ENCODE assay signal across 10 cellular contexts in the genomic region with DNA sequence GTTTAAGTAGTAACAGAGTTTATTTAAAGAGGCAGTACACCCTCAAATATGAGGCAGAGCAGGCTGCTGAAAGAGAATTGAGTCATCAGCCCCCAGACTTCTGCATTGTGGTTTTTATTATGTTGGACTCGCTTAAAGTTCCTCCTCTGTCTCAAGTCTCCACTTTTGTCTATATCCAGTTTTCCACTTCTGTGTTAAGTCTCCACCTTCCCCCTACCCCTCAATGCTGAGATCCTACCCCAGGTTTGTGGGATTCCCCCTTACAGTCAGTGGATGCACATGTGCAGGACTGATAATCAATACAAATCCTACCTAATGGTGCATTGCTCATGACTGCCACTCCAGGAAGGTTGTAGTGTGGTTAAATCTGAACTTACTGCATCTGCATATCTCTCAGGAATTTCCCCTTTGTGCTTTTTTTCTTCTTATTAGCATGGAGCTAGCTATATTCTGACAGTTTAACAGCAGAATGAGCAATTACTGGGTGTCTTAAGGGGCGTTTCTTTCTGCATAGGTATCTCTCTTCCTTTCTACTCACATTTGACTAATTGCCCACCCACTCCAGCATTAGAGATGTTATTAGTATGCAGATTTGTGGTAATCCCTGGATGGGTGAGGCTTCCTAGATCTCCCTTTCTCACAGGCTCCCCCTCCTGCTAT. TPM values are rescaled to one million over a fixed set of nuclear protein-coding genes. Genes with fewer than 3 reads are reported as not detected.
A peak's percentile ranks its signal among the peaks of the same experiment; 100 is the strongest.
DNase-seq lines count a peak whose midpoint lies in the region; ATAC-seq and TF ChIP-seq lines count a peak whose summit lies in the region.
"Had no signal": no experiment of that assay in that cellular context is flagged by ENCODE, and none has a peak within 500 bp of the region (broad histone marks: within the 10 kb centered on the region; RNA-seq: fewer than 3 reads in every experiment).

No MANE protein-coding gene starts in this region.

- in situ Hi-C loops in KBM-7 (cut with MboI; ENCODE audit: low pct_unique_long_range_greater_than_20kb, low sequenced_read_pairs) = no loop called here

- CTCF ChIA-PET in activated CD8-positive, alpha-beta T cell treated with anti-CD3 and anti-CD28 coated beads, Interleukin-2, amount 10 ng/mL, durations not matched to agents 7 days and 5 days (lab: Charles Lee) = interaction anchor here (0.6 to 1.5 kb wide), 2 partner anchors 11 to 122 kb away, joined by 3 to 4 read pairs; a partner anchor contains a TSS

- TF ChIP-seq EP300 in neural cell (conservative IDR thresholded peaks at IDR 0.05; ENCODE audit: poor library complexity, severe bottlenecking) = peak; percentile 60

- no peak overlapping the region for H2AFZ ChIP-seq in neural cell (ENCODE audit: low read depth, low read length)

- H3K4me3 Mint-ChIP-seq in activated CD8-positive, alpha-beta T cell treated with anti-CD3 and anti-CD28 coated beads, Interleukin-2, amount 10 ng/mL, durations not matched to agents 7 days and 5 days = no peak overlapping the region

- peak; percentile 57 for ATAC-seq in GM18502 (IDR thresholded peaks at IDR 0.05; ENCODE audit: poor library complexity, unreplicated experiment)
- peak; percentile 32 for ATAC-seq in activated CD8-positive, alpha-beta T cell treated with anti-CD3 and anti-CD28 coated beads, Interleukin-2, amount 10 ng/mL, durations not matched to agents 7 days and 5 days
- ATAC-seq in HG03045 (IDR thresholded peaks at IDR 0.05; ENCODE audit: unreplicated experiment) = no peak

- H3K9me3 ChIP-seq in neural cell (ENCODE audit: low read length) = no peaks in the 10 kb centered on the region
- H3K9me3 ChIP-seq: thoracic aorta had no signal

- peaks cover 31% of the 10 kb centered on the region for H3K4me1 Mint-ChIP-seq in activated CD8-positive, alpha-beta T cell treated with anti-CD3 and anti-CD28 coated beads, Interleukin-2, amount 10 ng/mL, durations not matched to agents 7 days and 5 days (ENCODE audit: low read depth)

- TF ChIP-seq CTCF in neural cell (IDR thresholded peaks at IDR 0.05; ENCODE audit: poor library complexity, severe bottlenecking) = peak; percentile 36

- no peak overlapping the region for H3K9ac ChIP-seq in neural cell (ENCODE audit: low read length)

- H3K36me3 ChIP-seq in neural cell (ENCODE audit: insufficient read depth, low read length) = no peaks in the 10 kb centered on the region
- H3K36me3 ChIP-seq: thoracic aorta had no signal

- H3K79me2 ChIP-seq in neural cell (replicated peaks; ENCODE audit: insufficient read depth, low read length) = no peaks in the 10 kb centered on the region

- POLR2A ChIA-PET in activated CD8-positive, alpha-beta T cell treated with anti-CD3 and anti-CD28 coated beads, Interleukin-2, amount 10 ng/mL, durations not matched to agents 7 days and 5 days (lab: Charles Lee) = no interaction called here

- no peaks in the 10 kb centered on the region for H4K20me1 ChIP-seq in neural cell (ENCODE audit: insufficient read depth)

- no peak overlapping the region for H3K4me2 ChIP-seq in neural cell (ENCODE audit: low read length)

- peak overlapping the region; percentile 52 for H3K27ac ChIP-seq in neural cell (ENCODE audit: low read length)
- H3K27ac ChIP-seq: thoracic aorta had no signal

- no peak overlapping the region for H3K4me3 ChIP-seq in neural cell (ENCODE audit: low read length)
- H3K4me3 ChIP-seq: thoracic aorta had no signal

- H3K27me3 Mint-ChIP-seq in activated CD8-positive, alpha-beta T cell treated with anti-CD3 and anti-CD28 coated beads, Interleukin-2, amount 10 ng/mL, durations not matched to agents 7 days and 5 days (ENCODE audit: low read depth) = no peaks in the 10 kb centered on the region

- no peak for TF ChIP-seq RAD21 in neural cell (conservative IDR thresholded peaks at IDR 0.05)

- peaks cover 26% of the 10 kb centered on the region for H3K9me3 Mint-ChIP-seq in activated CD8-positive, alpha-beta T cell treated with anti-CD3 and anti-CD28 coated beads, Interleukin-2, amount 10 ng/mL, durations not matched to agents 7 days and 5 days (ENCODE audit: insufficient read depth)

- no peaks in the 10 kb centered on the region for H3F3A ChIP-seq in neural cell (ENCODE audit: insufficient read depth, low read length, poor library complexity, severe bottlenecking)

- H3K36me3 Mint-ChIP-seq in activated CD8-positive, alpha-beta T cell treated with anti-CD3 and anti-CD28 coated beads, Interleukin-2, amount 10 ng/mL, durations not matched to agents 7 days and 5 days (ENCODE audit: low read depth) = peaks cover 15% of the 10 kb centered on the region

- no peaks in the 10 kb centered on the region for H3K27me3 ChIP-seq in neural cell (ENCODE audit: insufficient read depth, low read depth, low read length)

- no peaks in the 10 kb centered on the region for H3K9me2 ChIP-seq in neural cell (ENCODE audit: insufficient read depth, low read length)

- DNase-seq in KBM-7 (peak; percentile 80), NCI-H748 (lab: John Stamatoyannopoulos, UW; ENCODE audit: unreplicated experiment) (no peak)
- no peak for DNase-seq in activated CD8-positive, alpha-beta T cell treated with anti-CD3 and anti-CD28 coated beads, Interleukin-2, amount 10 ng/mL, durations not matched to agents 7 days and 5 days
- no peak for DNase-seq in activated effector memory CD4-positive, alpha-beta T cell treated with anti-CD3 and anti-CD28 coated beads, Interleukin-2, amount 50 U/mL, for 16 hours
- DNase-seq: NCI-H146, T-helper 9 cell had no signal

- H3K27ac Mint-ChIP-seq in activated CD8-positive, alpha-beta T cell treated with anti-CD3 and anti-CD28 coated beads, Interleukin-2, amount 10 ng/mL, durations not matched to agents 7 days and 5 days = peak overlapping the region; percentile 22

TF ChIP-seq in neural cell, 6 proteins besides CTCF, POLR2A, EP300 and RAD21:
- TF ChIP-seq SMC3 (conservative IDR thresholded peaks at IDR 0.05; ENCODE audit: poor library complexity) (no peak), MXI1 (conservative IDR thresholded peaks at IDR 0.05; ENCODE audit: poor library complexity, severe bottlenecking) (no peak), POLR2AphosphoS5 (IDR thresholded peaks at IDR 0.05) (no peak), TAF1 (IDR thresholded peaks at IDR 0.05; ENCODE audit: low read depth) (no peak), EZH2 (IDR thresholded peaks at IDR 0.05; ENCODE audit: borderline replicate concordance, insufficient read depth, low read length, poor library complexity, severe bottlenecking) (no peak)
- TF ChIP-seq, protein P1, sequence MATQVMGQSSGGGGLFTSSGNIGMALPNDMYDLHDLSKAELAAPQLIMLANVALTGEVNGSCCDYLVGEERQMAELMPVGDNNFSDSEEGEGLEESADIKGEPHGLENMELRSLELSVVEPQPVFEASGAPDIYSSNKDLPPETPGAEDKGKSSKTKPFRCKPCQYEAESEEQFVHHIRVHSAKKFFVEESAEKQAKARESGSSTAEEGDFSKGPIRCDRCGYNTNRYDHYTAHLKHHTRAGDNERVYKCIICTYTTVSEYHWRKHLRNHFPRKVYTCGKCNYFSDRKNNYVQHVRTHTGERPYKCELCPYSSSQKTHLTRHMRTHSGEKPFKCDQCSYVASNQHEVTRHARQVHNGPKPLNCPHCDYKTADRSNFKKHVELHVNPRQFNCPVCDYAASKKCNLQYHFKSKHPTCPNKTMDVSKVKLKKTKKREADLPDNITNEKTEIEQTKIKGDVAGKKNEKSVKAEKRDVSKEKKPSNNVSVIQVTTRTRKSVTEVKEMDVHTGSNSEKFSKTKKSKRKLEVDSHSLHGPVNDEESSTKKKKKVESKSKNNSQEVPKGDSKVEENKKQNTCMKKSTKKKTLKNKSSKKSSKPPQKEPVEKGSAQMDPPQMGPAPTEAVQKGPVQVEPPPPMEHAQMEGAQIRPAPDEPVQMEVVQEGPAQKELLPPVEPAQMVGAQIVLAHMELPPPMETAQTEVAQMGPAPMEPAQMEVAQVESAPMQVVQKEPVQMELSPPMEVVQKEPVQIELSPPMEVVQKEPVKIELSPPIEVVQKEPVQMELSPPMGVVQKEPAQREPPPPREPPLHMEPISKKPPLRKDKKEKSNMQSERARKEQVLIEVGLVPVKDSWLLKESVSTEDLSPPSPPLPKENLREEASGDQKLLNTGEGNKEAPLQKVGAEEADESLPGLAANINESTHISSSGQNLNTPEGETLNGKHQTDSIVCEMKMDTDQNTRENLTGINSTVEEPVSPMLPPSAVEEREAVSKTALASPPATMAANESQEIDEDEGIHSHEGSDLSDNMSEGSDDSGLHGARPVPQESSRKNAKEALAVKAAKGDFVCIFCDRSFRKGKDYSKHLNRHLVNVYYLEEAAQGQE (IDR thresholded peaks at IDR 0.05; ENCODE audit: borderline replicate concordance) = no peak
TF ChIP-seq in neural cell: peak in this region for 0.

RNA-seq across cellular contexts. Expression of a gene that starts 11.9 kb away (rescaled TPM):
- total RNA-seq in activated CD8-positive, alpha-beta T cell treated with anti-CD3 and anti-CD28 coated beads, Interleukin-2, amount 10 ng/mL, durations not matched to agents 7 days and 5 days = not detected
- polyA plus RNA-seq in neural cell = not detected in 2 replicates
- not detected in 2 replicates for polyA minus RNA-seq in neural cell
- total RNA-seq: thoracic aorta had no signal
